ENCODE assay signal across 8 cellular contexts in the genomic region with DNA sequence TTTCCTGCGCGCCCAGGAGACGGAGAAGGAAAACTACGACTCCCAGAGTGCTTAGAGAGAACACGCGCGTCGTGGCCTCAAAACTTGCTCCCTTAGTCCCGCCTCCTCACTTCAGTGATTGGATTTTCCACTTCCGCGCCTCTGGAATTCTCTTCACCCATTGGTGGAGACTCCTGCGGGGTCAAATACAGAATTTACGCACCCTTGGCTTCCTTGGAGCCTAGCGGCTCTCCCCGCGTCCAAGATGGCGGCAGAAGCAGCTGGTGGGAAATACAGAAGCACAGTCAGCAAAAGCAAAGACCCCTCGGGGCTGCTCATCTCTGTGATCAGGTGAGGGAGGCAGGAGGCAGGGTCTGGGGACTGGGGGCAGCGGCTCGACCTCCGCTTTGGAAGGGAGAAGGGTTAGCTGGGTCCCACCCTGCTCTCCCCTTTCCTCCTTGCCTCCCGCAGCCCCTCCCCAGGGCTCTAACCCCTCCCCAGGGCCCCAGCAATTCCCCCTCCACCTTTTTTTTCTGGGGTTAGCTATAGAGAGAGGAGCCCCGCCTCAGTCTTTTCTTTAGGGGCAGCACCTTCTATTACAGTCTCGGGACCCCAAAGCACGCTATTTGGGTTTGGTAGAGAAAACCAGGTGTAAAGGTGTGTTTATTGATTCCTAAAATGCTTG. TPM values are rescaled to one million over a fixed set of nuclear protein-coding genes. Genes with fewer than 3 reads are reported as not detected.
A peak's percentile ranks its signal among the peaks of the same experiment; 100 is the strongest.
DNase-seq lines count a peak whose midpoint lies in the region; ATAC-seq and TF ChIP-seq lines count a peak whose summit lies in the region.

Gene EXOC4, plus strand, starts transcription at position 221 of the 664 bp plus-strand sequence.

- H3K4me1 ChIP-seq in upper lobe of right lung = peaks cover 24% of the 10 kb centered on the region

- no peaks in the 10 kb centered on the region for H3K9me3 ChIP-seq in upper lobe of right lung

- peaks cover 23% of the 10 kb centered on the region for H3K4me1 Mint-ChIP-seq in T-helper 1 cell treated with Interleukin-12 subunit alpha and Interleukin-12 subunit beta and Interleukin-4 antibody, amounts not matched to agents 30 μg/mL and 1 μg/mL, for 36 hours (ENCODE audit: low read depth)

- H3K4me3 Mint-ChIP-seq in T-helper 1 cell treated with Interleukin-12 subunit alpha and Interleukin-12 subunit beta and Interleukin-4 antibody, amounts not matched to agents 30 μg/mL and 1 μg/mL, for 36 hours = peak within 1 kb of the TSS; percentile 93

- peak within 1 kb of the TSS; percentile 95 for H3K27ac ChIP-seq in upper lobe of right lung

- TF ChIP-seq CTCF in GM13977 (IDR thresholded peaks at IDR 0.05; ENCODE audit: extremely low read depth, insufficient read depth, missing control alignments) (no peak), upper lobe of right lung (IDR thresholded peaks at IDR 0.05) (no peak)

- H3K36me3 Mint-ChIP-seq in T-helper 1 cell treated with Interleukin-12 subunit alpha and Interleukin-12 subunit beta and Interleukin-4 antibody, amounts not matched to agents 30 μg/mL and 1 μg/mL, for 36 hours (ENCODE audit: low read depth) = peaks cover 2% of the 10 kb centered on the region

- intact Hi-C loops in left cardiac atrium (cut with DNase I) = loop anchor here in 1 of 2 donors (10.0 kb wide), 1 partner anchor 168 kb away; the partner anchor contains the start of gene CHCHD3
- intact Hi-C loops in posterior vena cava (cut with DNase I) = no loop called here
- intact Hi-C loops in upper lobe of right lung (cut with DNase I) = no loop called here

- H3K27me3 ChIP-seq in upper lobe of right lung = no peaks in the 10 kb centered on the region

- no peaks in the 10 kb centered on the region for H3K9me3 Mint-ChIP-seq in T-helper 1 cell treated with Interleukin-12 subunit alpha and Interleukin-12 subunit beta and Interleukin-4 antibody, amounts not matched to agents 30 μg/mL and 1 μg/mL, for 36 hours

- DNase-seq in GM13977 (ENCODE audit: low spot score) = peak; percentile 87
- DNase-seq in NCI-H1694 (lab: John Stamatoyannopoulos, UW) = peak; percentile 98
- peak; percentile 97 for DNase-seq in amniotic stem cell (lab: John Stamatoyannopoulos, UW)
- DNase-seq in left cardiac atrium = peak; percentile 91
- DNase-seq in posterior vena cava (ENCODE audit: low spot score) = peak; percentile 94
- peak; percentile 87 for DNase-seq in upper lobe of right lung

- H3K4me3 ChIP-seq in upper lobe of right lung = peak within 1 kb of the TSS; percentile 86

- in situ Hi-C loops in GM13977 (cut with MboI; ENCODE audit: low pct_unique_long_range_greater_than_20kb, low sequenced_read_pairs, unreplicated experiment) = no loop called here

- peak; percentile 96 for ATAC-seq in HG02884 (IDR thresholded peaks at IDR 0.05; ENCODE audit: unreplicated experiment)
- ATAC-seq in left cardiac atrium = peak; percentile 100
- ATAC-seq in upper lobe of right lung = peak; percentile 100

- H3K36me3 ChIP-seq in upper lobe of right lung = no peaks in the 10 kb centered on the region

- peak within 1 kb of the TSS; percentile 89 for H3K27ac Mint-ChIP-seq in T-helper 1 cell treated with Interleukin-12 subunit alpha and Interleukin-12 subunit beta and Interleukin-4 antibody, amounts not matched to agents 30 μg/mL and 1 μg/mL, for 36 hours

- no peaks in the 10 kb centered on the region for H3K27me3 Mint-ChIP-seq in T-helper 1 cell treated with Interleukin-12 subunit alpha and Interleukin-12 subunit beta and Interleukin-4 antibody, amounts not matched to agents 30 μg/mL and 1 μg/mL, for 36 hours (ENCODE audit: low read depth)

RNA-seq across cellular contexts. Expression of gene EXOC4, which starts in this region (rescaled TPM):
- total RNA-seq in left cardiac atrium = 10 to 100 TPM; 33.7 to 41.5 TPM
- total RNA-seq in posterior vena cava = 10 to 100 TPM; 66.0 to 70.6 TPM
- total RNA-seq in upper lobe of right lung = 73.5 TPM

Comparison
In these comparisons a context has a peak if more than half of its experiments do, and no peak if none do; other contexts are left out.
1. Peak in every context shown above with its lines: DNase-seq, ATAC-seq, H3K4me3 ChIP-seq and H3K27ac ChIP-seq.